28 cellular contexts compared by ENCODE assay signal in genomic region chr4:67397931-67398330, GRCh38.
"Had no signal": no experiment of that assay in that cellular context is flagged by ENCODE, and none has a peak within 500 bp of the region (broad histone marks: within the 10 kb centered on the region; RNA-seq: fewer than 3 reads in every experiment).

No MANE protein-coding gene starts in this region.

- H3K4me1 ChIP-seq: colonic mucosa, esophagus muscularis mucosa, esophagus squamous epithelium, foreskin keratinocyte, gastrocnemius medialis, gastroesophageal sphincter, heart left ventricle, heart right ventricle had no signal

- H3K27me3 Mint-ChIP-seq: dendritic cell treated with granulocyte-macrophage colony-stimulating factor and Interleukin-4, amounts not matched to agents 40 ng/mL and 50 ng/mL, for 4 days had no signal

- H3K27ac ChIP-seq: colonic mucosa, coronary artery, epithelial cell of prostate, esophagus muscularis mucosa, esophagus squamous epithelium, foreskin keratinocyte, gastrocnemius medialis, gastroesophageal sphincter, heart left ventricle, heart right ventricle had no signal

- H3K36me3 ChIP-seq: colonic mucosa, esophagus muscularis mucosa, esophagus squamous epithelium, gastrocnemius medialis, gastroesophageal sphincter, heart left ventricle, heart right ventricle had no signal

- FAIRE-seq: colon, endometrium, endothelial cell of umbilical vein, frontal cortex had no signal

- ATAC-seq: effector memory CD8-positive, alpha-beta T cell; esophagus mucosa; foreskin keratinocyte; gastrocnemius medialis; gastroesophageal sphincter; heart left ventricle; heart right ventricle had no signal

- H3K9me3 Mint-ChIP-seq: dendritic cell treated with granulocyte-macrophage colony-stimulating factor and Interleukin-4, amounts not matched to agents 40 ng/mL and 50 ng/mL, for 4 days; effector memory CD8-positive, alpha-beta T cell; endodermal cell had no signal

- H3K9me3 ChIP-seq: colonic mucosa, esophagus muscularis mucosa, esophagus squamous epithelium, gastrocnemius medialis, gastroesophageal sphincter had no signal

- H3K4me3 Mint-ChIP-seq: dendritic cell treated with granulocyte-macrophage colony-stimulating factor and Interleukin-4, amounts not matched to agents 40 ng/mL and 50 ng/mL, for 4 days; effector memory CD8-positive, alpha-beta T cell; endodermal cell had no signal

- H3K27me3 ChIP-seq: colonic mucosa, dorsolateral prefrontal cortex, esophagus muscularis mucosa, foreskin keratinocyte, gastrocnemius medialis had no signal

- H3K4me3 ChIP-seq: colonic mucosa, coronary artery, dorsolateral prefrontal cortex, esophagus muscularis mucosa, esophagus squamous epithelium, gastrocnemius medialis, gastroesophageal sphincter, heart left ventricle, heart right ventricle had no signal

- DNase-seq: colonic mucosa; cortex of kidney; dermis blood vessel endothelial cell; dorsolateral prefrontal cortex; effector CD4-positive, alpha-beta T cell; effector CD8-positive, alpha-beta T cell; effector memory CD4-positive, alpha-beta T cell; effector memory CD8-positive, alpha-beta T cell; endodermal cell; erythroblast; esophagus squamous epithelium; foreskin fibroblast; foreskin keratinocyte; gastrocnemius medialis; glutamatergic neuron; head of caudate nucleus; heart left ventricle; heart right ventricle had no signal

- H3K27ac Mint-ChIP-seq: dendritic cell treated with granulocyte-macrophage colony-stimulating factor and Interleukin-4, amounts not matched to agents 40 ng/mL and 50 ng/mL, for 4 days; effector memory CD8-positive, alpha-beta T cell; endodermal cell had no signal
